In the genomic region with DNA sequence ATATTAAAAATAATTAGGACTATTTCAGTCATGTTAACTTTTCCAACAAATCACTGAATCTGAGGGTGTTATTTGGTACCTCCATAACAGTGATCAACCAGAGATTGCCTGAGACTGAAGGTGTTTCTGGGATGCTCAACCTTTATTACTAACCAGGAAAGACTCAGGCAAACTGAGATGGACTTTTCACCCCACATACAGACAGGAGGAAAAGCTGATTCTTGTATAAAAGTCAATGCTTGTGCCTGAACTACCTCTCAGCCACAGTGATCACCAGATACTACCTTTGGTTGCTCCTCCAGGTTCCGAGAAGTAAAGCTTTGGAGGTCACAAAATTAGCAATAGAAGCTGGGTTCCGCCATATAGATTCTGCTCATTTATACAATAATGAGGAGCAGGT, we compare ENCODE assay signal across 19 cellular contexts. TPM values are rescaled to one million over a fixed set of nuclear protein-coding genes. Genes with fewer than 3 reads are reported as not detected.
DNase-seq lines count a peak whose midpoint lies in the region; ATAC-seq, FAIRE-seq and TF ChIP-seq lines count a peak whose summit lies in the region.
"Had no signal": no experiment of that assay in that cellular context is flagged by ENCODE, and none has a peak within 500 bp of the region (broad histone marks: within the 10 kb centered on the region; RNA-seq: fewer than 3 reads in every experiment).

No MANE protein-coding gene starts in this region.

- ATAC-seq in HG03139 (IDR thresholded peaks at IDR 0.05; ENCODE audit: unreplicated experiment), result no peak

- H3K79me1 ChIP-seq in mesenchymal stem cell (replicated peaks; ENCODE audit: low read length, poor library complexity, severe bottlenecking), result peaks cover 1% of the 10 kb centered on the region

- H3K36me3 ChIP-seq in Peyer's patch (peaks cover 0 to 34% (median 0%) of the 10 kb centered on the region in 3 donors), esophagus muscularis mucosa (peaks cover 0 to 23% (median 7%) of the 10 kb centered on the region in 4 donors), mesenchymal stem cell (ENCODE audit: control insufficient read depth in 1 of 2, insufficient read depth in 2 of 2, low read depth in 1 of 2, low read length in 2 of 2) (peaks cover 0 to 52% of the 10 kb centered on the region in 2 experiments), transverse colon (peaks cover 0 to 21% (median 10%) of the 10 kb centered on the region in 4 donors), SK-N-SH (replicated peaks in 1 of 2; ENCODE audit: control insufficient read depth in 1 of 2, insufficient read depth in 2 of 2, low read length in 1 of 2) (no peaks in the 10 kb centered on the region)
- H3K36me3 ChIP-seq: BLaER1 had no signal

- H3K14ac ChIP-seq in mesenchymal stem cell (ENCODE audit: low read length in 2 of 2), result no peak overlapping the region

- H3K27ac ChIP-seq in Peyer's patch (peak overlapping the region in 1 of 4 donors; percentile 36), esophagus muscularis mucosa (replicated peaks in 1 of 4) (no peak overlapping the region), mesenchymal stem cell (ENCODE audit: low read length, poor library complexity, severe bottlenecking) (no peak overlapping the region), transverse colon (no peak overlapping the region), SK-N-SH (ENCODE audit: low read depth in 2 of 2, low read length in 1 of 2) (no peak overlapping the region)
- H3K27ac ChIP-seq: BLaER1, HL-60 had no signal

- no peak overlapping the region for H2AK5ac ChIP-seq in mesenchymal stem cell (ENCODE audit: low read length, severe bottlenecking)

- CTCF ChIA-PET in SK-N-SH (lab: Yijun Ruan, JAX), result interaction anchor here (0.9 to 7.6 kb wide), 5 partner anchors 9 to 527 kb away, joined by 3 to 114 read pairs (median 3); no protein-coding TSS in a partner anchor

- TF ChIP-seq CTCF in Peyer's patch (IDR thresholded peaks at IDR 0.05) (no peak), esophagus muscularis mucosa (IDR thresholded peaks at IDR 0.05) (no peak), transverse colon (IDR thresholded peaks at IDR 0.05) (no peak), SK-N-SH (IDR thresholded peaks at IDR 0.05) (no peak)

- no peak overlapping the region for H2BK12ac ChIP-seq in mesenchymal stem cell (ENCODE audit: low read length in 2 of 2)

- H3K9me3 ChIP-seq in Peyer's patch (no peaks in the 10 kb centered on the region), esophagus muscularis mucosa (no peaks in the 10 kb centered on the region), mesenchymal stem cell (ENCODE audit: control insufficient read depth, low read length) (no peaks in the 10 kb centered on the region), transverse colon (no peaks in the 10 kb centered on the region), SK-N-SH (no peaks in the 10 kb centered on the region)
- H3K9me3 ChIP-seq: BLaER1 had no signal

- H2BK15ac ChIP-seq in mesenchymal stem cell (ENCODE audit: low read depth, poor library complexity, severe bottlenecking), result no peak overlapping the region

- H2BK5ac ChIP-seq in mesenchymal stem cell (ENCODE audit: low read depth, low read length, poor library complexity, severe bottlenecking), result no peak overlapping the region

- no peaks in the 10 kb centered on the region for H4K20me1 ChIP-seq in SK-N-SH (ENCODE audit: insufficient read depth)
- H4K20me1 ChIP-seq: BLaER1 had no signal

- no peak for TF ChIP-seq RAD21 in SK-N-SH (IDR thresholded peaks at IDR 0.05; ENCODE audit: low read length)

- H3F3A ChIP-seq in SK-N-SH (replicated peaks; ENCODE audit: insufficient read depth), result no peaks in the 10 kb centered on the region

- no peak for TF ChIP-seq EP300 in esophagus muscularis mucosa (IDR thresholded peaks at IDR 0.05)
- no peak for TF ChIP-seq EP300 in transverse colon (IDR thresholded peaks at IDR 0.05; ENCODE audit: low read depth)
- no peak for TF ChIP-seq EP300 in SK-N-SH (IDR thresholded peaks at IDR 0.05; ENCODE audit: borderline replicate concordance in 1 of 2, low read depth in 1 of 2, low read length in 1 of 2)

- H3K4me2 ChIP-seq in mesenchymal stem cell (ENCODE audit: low read length, poor library complexity, severe bottlenecking), result no peak overlapping the region
- H3K4me2 ChIP-seq in SK-N-SH, result no peak overlapping the region
- H3K4me2 ChIP-seq: BLaER1 had no signal

- H4K8ac ChIP-seq in mesenchymal stem cell (ENCODE audit: low read length), result no peak overlapping the region

- TF ChIP-seq POLR2A in Peyer's patch (IDR thresholded peaks at IDR 0.05), result peak in 1 of 2 donors; percentile 30
- TF ChIP-seq POLR2A in esophagus muscularis mucosa (IDR thresholded peaks at IDR 0.05; ENCODE audit: low read depth), result no peak
- TF ChIP-seq POLR2A in transverse colon (IDR thresholded peaks at IDR 0.05), result no peak

- no peak overlapping the region for H4K91ac ChIP-seq in mesenchymal stem cell (ENCODE audit: low read length)

- H2AFZ ChIP-seq in mesenchymal stem cell (ENCODE audit: low read depth, low read length) (no peak overlapping the region), SK-N-SH (ENCODE audit: low read depth) (no peak overlapping the region)

- intact Hi-C loops in esophagus muscularis mucosa (cut with DNase I) (loop anchor here (5.0 kb wide), 1 partner anchor 79 kb away; no protein-coding TSS in a partner anchor), transverse colon (cut with DNase I; ENCODE audit: low total_unique reads) (loop anchor here (5.0 kb wide), 1 partner anchor 244 kb away; no protein-coding TSS in a partner anchor)

- no peak overlapping the region for H2BK120ac ChIP-seq in mesenchymal stem cell (ENCODE audit: low read depth, low read length)

- H3K18ac ChIP-seq in mesenchymal stem cell (ENCODE audit: low read depth in 1 of 2, low read length in 2 of 2), result no peak overlapping the region

- no peaks in the 10 kb centered on the region for H3K9me2 ChIP-seq in SK-N-SH

- no peaks in the 10 kb centered on the region for H3K27me3 ChIP-seq in Peyer's patch
- no peaks in the 10 kb centered on the region for H3K27me3 ChIP-seq in esophagus muscularis mucosa
- no peaks in the 10 kb centered on the region for H3K27me3 ChIP-seq in mesenchymal stem cell (ENCODE audit: control insufficient read depth in 1 of 2, insufficient read depth in 1 of 2, low read length in 2 of 2)
- no peaks in the 10 kb centered on the region for H3K27me3 ChIP-seq in transverse colon
- no peaks in the 10 kb centered on the region for H3K27me3 ChIP-seq in SK-N-SH (ENCODE audit: insufficient read depth)
- H3K27me3 ChIP-seq: BLaER1 had no signal

- H3K9ac ChIP-seq in mesenchymal stem cell (ENCODE audit: low read length) (peak overlapping the region; percentile 99), SK-N-SH (no peak overlapping the region)
- H3K9ac ChIP-seq: BLaER1 had no signal

- in situ Hi-C loops in transverse colon (cut with MboI; ENCODE audit: low pct_ligation_motif_present in 1 of 4, low pct_unique_long_range_greater_than_20kb in 1 of 4, low sequenced_read_pairs in 3 of 4), result loop anchor here in 3 of 4 donors (10.0 to 25.0 kb wide), 3 partner anchors 241 to 259 kb away; a partner anchor contains a TSS

- H3K79me2 ChIP-seq in SK-N-SH (ENCODE audit: insufficient read depth), result no peaks in the 10 kb centered on the region

- no peak overlapping the region for H3K4ac ChIP-seq in mesenchymal stem cell (ENCODE audit: low read depth in 1 of 2, low read length in 2 of 2)

- no peak overlapping the region for H3K23ac ChIP-seq in mesenchymal stem cell (ENCODE audit: low read length in 2 of 2)

- 100% methylated on average over 2 of the region's 2 CpGs for WGBS in esophagus muscularis mucosa
- WGBS in mesenchymal stem cell, result 50% methylated on average over 2 of the region's 2 CpGs
- WGBS in transverse colon (ENCODE audit: low coverage in 1 of 2), 2 donors, result 89% methylated on average over 2 of the region's 2 CpGs; no CpG with 5 or more reads in 1 of the 2 donors
- 34% methylated on average over 2 of the region's 2 CpGs for WGBS in SK-N-SH (ENCODE audit: low lambda C conversion rate)

- peaks cover 0 to 5% (median 0%) of the 10 kb centered on the region in 4 donors for H3K4me1 ChIP-seq in Peyer's patch
- H3K4me1 ChIP-seq in esophagus muscularis mucosa, result peaks cover 0 to 10% (median 3%) of the 10 kb centered on the region in 4 donors
- H3K4me1 ChIP-seq in mesenchymal stem cell (ENCODE audit: control insufficient read depth, insufficient read depth, low read depth, low read length), result no peaks in the 10 kb centered on the region
- H3K4me1 ChIP-seq in transverse colon, result peaks cover 0 to 9% (median 0%) of the 10 kb centered on the region in 4 donors
- no peaks in the 10 kb centered on the region; a peak in 2 of 4 replicates for H3K4me1 ChIP-seq in SK-N-SH (ENCODE audit: control insufficient read depth in 1 of 2, insufficient read depth in 2 of 2, low read depth in 1 of 2, low read length in 1 of 2)

- POLR2A ChIA-PET in SK-N-SH (lab: Yijun Ruan, JAX), result no interaction called here

- no peak for DNase-seq in Peyer's patch
- no peak for DNase-seq in esophagus muscularis mucosa (ENCODE audit: extremely low spot score)
- DNase-seq in mesenchymal stem cell, result no peak
- no peak for DNase-seq in transverse colon
- DNase-seq in SK-N-SH, result no peak
- no peak for DNase-seq in RCC 7860 (ENCODE audit: low spot score)
- DNase-seq: activated CD4-positive, alpha-beta T cell treated with anti-CD3 and anti-CD28 coated beads, Interleukin-2, amount 50 U/mL, for 1 hour; activated CD8-positive, alpha-beta memory T cell treated with anti-CD3 and anti-CD28 coated beads, Interleukin-2, amount 50 U/mL, for 48 hours; activated naive CD4-positive, alpha-beta T cell; anterior cingulate cortex; mesendoderm; NCI-H1930; NCI-H510A; SIG-M5; stimulated activated naive CD4-positive, alpha-beta T cell treated with Interleukin-2 at 50 U/mL for 16 hours had no signal

- FAIRE-seq in RCC 7860 (lab: Jason Lieb, UNC), result no peak
- FAIRE-seq: urothelium cell line had no signal

- H3K4me3 ChIP-seq in Peyer's patch, result peak overlapping the region in 3 of 4 donors; percentile 33 to 64 (median 53)
- H3K4me3 ChIP-seq in esophagus muscularis mucosa, result peak overlapping the region; percentile 11 to 60 (median 54)
- peak overlapping the region in 1 of 2 experiments; percentile 95 for H3K4me3 ChIP-seq in mesenchymal stem cell (ENCODE audit: insufficient read depth in 1 of 2, low read depth in 1 of 2, low read length in 2 of 2)
- peak overlapping the region in 3 of 4 donors; percentile 35 to 59 (median 39) for H3K4me3 ChIP-seq in transverse colon
- no peak overlapping the region for H3K4me3 ChIP-seq in SK-N-SH (ENCODE audit: low read depth in 2 of 2, low read length in 1 of 2)
- H3K4me3 ChIP-seq: BLaER1 had no signal

TF ChIP-seq in SK-N-SH, 30 proteins besides CTCF, POLR2A, EP300 and RAD21 (continues in another document):
- TF ChIP-seq MXI1 (IDR thresholded peaks at IDR 0.05; ENCODE audit: low read depth, low read length), result no peak

RNA-seq across cellular contexts. Expression of a gene that starts 1.9 kb away (rescaled TPM):
- total RNA-seq in Peyer's patch (100 to 1,000 TPM; 182 to 860 (median 419) TPM), esophagus muscularis mucosa (10 to 100 TPM; 12.1 to 29.7 (median 19.3) TPM), transverse colon (100 to 1,000 TPM; 164 to 634 (median 415) TPM)
- polyA plus RNA-seq in mesenchymal stem cell (2013, experiment 1 of 2), result 3.9 TPM
- 5.0 TPM for polyA plus RNA-seq in mesenchymal stem cell (2013, experiment 2 of 2)
- polyA plus RNA-seq in SK-N-SH (2012; rRNA removed), result 0.28 and 0.70 TPM in 2 replicates
- polyA plus RNA-seq in SK-N-SH (2012; cell fraction: cytosol; rRNA removed), result 0.67 and 0.70 TPM in 2 replicates
- 0.79 and 0.95 TPM in 2 replicates for polyA plus RNA-seq in SK-N-SH (2012; cell fraction: nucleus; rRNA removed)

Comparison
In these comparisons a context has a peak if more than half of its experiments do, and no peak if none do; other contexts are left out.
1. H3K4me3 ChIP-seq: peak in Peyer's patch (3 of 4), esophagus muscularis mucosa (4 of 4) and transverse colon (3 of 4); none in SK-N-SH (0 of 2).
2. RNA of a gene that starts 1.9 kb away (total RNA-seq): 164 to 634 TPM in transverse colon and 182 to 860 TPM in Peyer's patch; 12.1 to 29.7 TPM in esophagus muscularis mucosa; every median in the first group is over 4 times any median in the second.